ENCODE assay signal across 8 cellular contexts in the genomic region with DNA sequence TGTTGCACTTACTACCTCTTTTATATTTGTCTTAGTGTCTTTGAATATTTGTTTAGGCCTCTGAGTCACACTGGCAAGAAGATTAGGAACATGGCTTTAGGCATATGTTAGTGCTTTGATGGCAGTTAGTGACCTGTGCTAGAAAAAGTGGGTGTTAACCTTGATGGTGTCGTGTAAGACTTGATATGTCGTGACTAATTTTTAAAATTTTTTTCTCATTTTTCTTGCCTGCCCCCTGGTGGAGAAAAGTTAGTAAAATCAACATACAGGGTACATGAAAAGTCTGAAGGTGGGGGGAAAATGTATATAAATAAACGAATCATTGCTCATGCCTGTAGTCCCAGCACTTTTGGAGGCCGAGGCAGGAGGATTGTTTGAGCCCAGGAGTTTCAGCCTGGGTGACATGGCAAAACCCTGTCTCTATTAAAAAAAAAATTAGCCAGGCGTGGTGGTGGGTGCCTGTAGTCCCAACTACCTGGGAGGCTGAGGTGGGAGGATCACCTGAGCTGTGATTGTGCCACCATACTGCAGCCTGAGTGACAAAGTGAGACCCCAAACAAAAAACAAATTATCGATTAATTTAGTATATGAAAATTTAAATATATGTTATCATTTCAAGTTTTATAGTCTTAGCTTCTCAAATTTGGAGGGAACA. TPM values are rescaled to one million over a fixed set of nuclear protein-coding genes. Genes with fewer than 3 reads are reported as not detected.
DNase-seq lines count a peak whose midpoint lies in the region; ATAC-seq and TF ChIP-seq lines count a peak whose summit lies in the region.

No MANE protein-coding gene starts in this region.

- peaks cover 17% of the 10 kb centered on the region for H3K36me3 Mint-ChIP-seq in mesothelial cell of epicardium

- H3K27me3 Mint-ChIP-seq in mesothelial cell of epicardium (ENCODE audit: low read depth), result no peaks in the 10 kb centered on the region

- H3K4me1 Mint-ChIP-seq in mesothelial cell of epicardium, result peaks cover 8% of the 10 kb centered on the region

- no peaks in the 10 kb centered on the region for H3K9me3 Mint-ChIP-seq in mesothelial cell of epicardium

- no peak overlapping the region for H3K4me3 Mint-ChIP-seq in mesothelial cell of epicardium

- H3K27ac Mint-ChIP-seq in mesothelial cell of epicardium, result peak overlapping the region; percentile 30

- DNase-seq in D341Med (ENCODE audit: low spot score), result peak; percentile 28
- peak; percentile 54 for DNase-seq in HCEC 1CT
- peak; percentile 88 for DNase-seq in RPMI7951 (ENCODE audit: low read depth)
- DNase-seq in cerebellar cortex (ENCODE audit: low spot score), result peak; percentile 44
- no peak for DNase-seq in mesothelial cell of epicardium (ENCODE audit: low spot score in 2 of 2, unreplicated experiment in 2 of 2)
- DNase-seq in occipital lobe (lab: John Stamatoyannopoulos, UW), result no peak

- ATAC-seq in GM19463 (IDR thresholded peaks at IDR 0.05; ENCODE audit: unreplicated experiment), result no peak
- ATAC-seq in HG03095 (IDR thresholded peaks at IDR 0.05; ENCODE audit: unreplicated experiment), result no peak

- peak; percentile 96 for TF ChIP-seq CTCF in mesothelial cell of epicardium (IDR thresholded peaks at IDR 0.05; ENCODE audit: unreplicated experiment)

RNA-seq across cellular contexts. Expression of a gene that starts 44.6 kb away (rescaled TPM):
- 83.7 and 89.4 TPM in 2 replicates for total RNA-seq in RPMI7951 (2014; rRNA removed; shearing (Covaris generic))
- total RNA-seq in mesothelial cell of epicardium (84.8 to 90.2 TPM (median 89.8 TPM) in 3 replicates), occipital lobe (81.1 TPM)

Comparison
In these comparisons a context has a peak if more than half of its experiments do, and no peak if none do; other contexts are left out.
1. DNase-seq: peak in D341Med (single experiment), HCEC 1CT (single experiment), RPMI7951 (single experiment) and cerebellar cortex (single experiment); none in mesothelial cell of epicardium (0 of 2) and occipital lobe (single experiment).